In the genomic region with DNA sequence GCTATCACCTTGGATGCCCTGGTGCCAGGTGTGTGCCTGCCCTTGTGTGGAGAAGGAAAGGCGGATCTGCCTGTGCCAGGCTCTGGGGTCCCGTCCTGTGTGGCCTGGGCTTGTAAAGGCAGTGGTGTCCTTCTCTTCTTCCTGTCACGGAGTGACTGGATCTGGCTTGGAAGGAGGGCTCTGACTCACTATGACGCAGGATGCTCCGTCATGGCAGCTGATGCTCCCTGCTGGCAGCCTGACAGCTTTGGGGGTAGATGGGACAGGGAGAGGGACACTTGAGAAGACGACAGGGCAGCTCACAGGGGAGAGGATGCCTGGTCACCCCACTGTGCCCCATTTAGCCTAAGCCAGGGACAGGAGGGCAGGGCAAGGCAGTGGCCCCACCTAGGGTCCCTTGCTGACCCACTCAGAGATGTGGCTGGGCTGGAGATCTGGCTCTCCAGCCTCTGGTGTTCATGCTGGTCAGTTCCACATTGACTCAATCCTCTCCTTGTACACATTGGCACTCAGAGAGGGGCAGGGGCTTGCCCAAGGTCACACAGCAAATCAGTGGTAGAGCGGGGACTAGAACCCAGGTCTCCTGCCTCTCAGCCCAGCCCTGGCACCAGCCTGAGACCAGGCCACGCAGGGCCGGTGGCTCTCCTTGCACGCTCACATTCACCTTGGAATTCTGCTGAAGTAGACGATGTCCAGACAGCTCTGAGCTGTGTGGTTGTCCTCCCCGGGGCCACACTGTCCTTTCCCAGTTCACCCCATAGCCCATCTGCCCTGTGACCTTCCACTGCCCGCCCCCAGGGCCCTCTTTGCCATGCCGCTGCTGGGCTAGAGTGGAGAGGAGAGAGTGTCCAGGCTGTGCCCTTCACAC, we compare ENCODE assay signal across 11 cellular contexts. TPM values are rescaled to one million over a fixed set of nuclear protein-coding genes. Genes with fewer than 3 reads are reported as not detected.
DNase-seq lines count a peak whose midpoint lies in the region; ATAC-seq and TF ChIP-seq lines count a peak whose summit lies in the region.
"Had no signal": no experiment of that assay in that cellular context is flagged by ENCODE, and none has a peak within 500 bp of the region (broad histone marks: within the 10 kb centered on the region; RNA-seq: fewer than 3 reads in every experiment).

No MANE protein-coding gene starts in this region.

- H3K9me3 ChIP-seq in adrenal gland (replicated peaks in 1 of 3) = no peaks in the 10 kb centered on the region
- H3K9me3 ChIP-seq in right cardiac atrium (ENCODE audit: control insufficient read depth, low read length) = no peaks in the 10 kb centered on the region

- H3K4me3 ChIP-seq in adrenal gland = no peak overlapping the region
- H3K4me3 ChIP-seq in right cardiac atrium (ENCODE audit: low read length) = no peak overlapping the region

- H3K4me1 ChIP-seq in adrenal gland (replicated peaks in 1 of 2) = peaks cover 27 to 42% of the 10 kb centered on the region in 2 donors
- peaks cover 8% of the 10 kb centered on the region for H3K4me1 ChIP-seq in right cardiac atrium (ENCODE audit: control insufficient read depth, insufficient read depth, low read length)

- TF ChIP-seq CTCF in adrenal gland (IDR thresholded peaks at IDR 0.05) = no peak

- intact Hi-C loops in adrenal gland (cut with DNase I) = no loop called here
- intact Hi-C loops in right cardiac atrium (cut with DNase I) = loop anchor here in 3 of 4 donors (5.0 to 10.0 kb wide), 3 partner anchors 279 to 289 kb away; partner anchors contain the start of genes FBXO42 (in 1 of the 3) and SZRD1 (in 1 of the 3)

- DNase-seq in A172 (ENCODE audit: low spot score) = peak; percentile 90
- peak; percentile 90 for DNase-seq in HCEC 1CT
- DNase-seq in adrenal gland = peak; percentile 95 to 97 (median 97)
- peak; percentile 68 to 80 (median 76) for DNase-seq in right cardiac atrium
- no peak for DNase-seq in activated CD4-positive, CD25-positive, alpha-beta regulatory T cell treated with anti-CD3 and anti-CD28 coated beads, Interleukin-2, amount 50 U/mL, for 72 hours
- DNase-seq in NCI-H2227 (lab: John Stamatoyannopoulos, UW; ENCODE audit: unreplicated experiment) = no peak
- DNase-seq: CD4-positive, alpha-beta memory T cell had no signal

- WGBS in adrenal gland, 4 donors = 33 to 78% (median 41%) methylated on average over 4 to 14 of the region's 14 CpGs
- WGBS in right cardiac atrium = 72% methylated on average over 14 of the region's 14 CpGs

- H3K36me3 ChIP-seq in adrenal gland (replicated peaks in 1 of 2) = no peaks in the 10 kb centered on the region

- ATAC-seq in right cardiac atrium (peak; percentile 2 to 50), HG03565 (IDR thresholded peaks at IDR 0.05; ENCODE audit: unreplicated experiment) (no peak), GM21515 (IDR thresholded peaks at IDR 0.05; ENCODE audit: unreplicated experiment) (no peak)

- H3K27me3 ChIP-seq in adrenal gland (no peaks in the 10 kb centered on the region), right cardiac atrium (ENCODE audit: control insufficient read depth, insufficient read depth) (no peaks in the 10 kb centered on the region)

- H3K27ac ChIP-seq in adrenal gland (peak overlapping the region; percentile 84 to 99 (median 94)), right cardiac atrium (ENCODE audit: low read length) (peak overlapping the region; percentile 78)

- peak; percentile 51 to 97 for TF ChIP-seq POLR2A in adrenal gland (IDR thresholded peaks at IDR 0.05)

RNA-seq across cellular contexts. Expression of gene FAM131C, which starts 2.8 kb away (rescaled TPM):
- total RNA-seq in A172 (2014; rRNA removed; shearing (Covaris generic)) = 1.1 and 1.8 TPM in 2 replicates
- total RNA-seq in adrenal gland = 10 to 100 TPM in 2 of 8 donors, 1 to 10 TPM in 6; 3.4 to 12.0 (median 7.7) TPM
- 1 to 10 TPM; 3.0 to 5.0 (median 3.8) TPM for polyA plus RNA-seq in adrenal gland
- total RNA-seq in right cardiac atrium = 1 to 10 TPM; 2.6 to 6.1 (median 4.5) TPM
- polyA plus RNA-seq in right cardiac atrium = 11.5 TPM
- total RNA-seq: CD4-positive, alpha-beta memory T cell had no signal

RNA-seq across cellular contexts. Expression of gene CLCNKB, which starts 32.7 kb away (rescaled TPM):
- not detected in 2 replicates for total RNA-seq in A172 (2014; rRNA removed; shearing (Covaris generic))
- total RNA-seq in adrenal gland (1 to 10 TPM in 7 of 8 donors, under 1 TPM in 1; 0.69 to 9.9 (median 2.9) TPM), right cardiac atrium (1 to 10 TPM; 1.9 to 4.7 (median 4.1) TPM)
- polyA plus RNA-seq in adrenal gland (1 to 10 TPM in 2 of 3 donors, under 1 TPM in 1; 0.88 to 4.4 (median 2.4) TPM), right cardiac atrium (3.4 TPM)
- total RNA-seq: CD4-positive, alpha-beta memory T cell; T-helper 1 cell treated with Interleukin-12 subunit alpha and Interleukin-12 subunit beta and Interleukin-4 antibody, amounts not matched to agents 30 ng/mL and 1 ng/mL, for 36 hours had no signal
- polyA plus RNA-seq: CD4-positive, alpha-beta memory T cell; neural cell had no signal

RNA-seq across cellular contexts. Expression of gene CLCNKA, which starts 54.4 kb away (rescaled TPM):
- not detected in 2 replicates for total RNA-seq in A172 (2014; rRNA removed; shearing (Covaris generic))
- total RNA-seq in adrenal gland = 1 to 10 TPM in 5 of 8 donors, under 1 TPM in 3; 0.18 to 4.9 (median 1.7) TPM
- 10 to 100 TPM in 1 of 3 donors, 1 to 10 TPM in 2; 1.5 to 52.5 (median 8.2) TPM for polyA plus RNA-seq in adrenal gland
- total RNA-seq in right cardiac atrium = under 1 TPM; 0.31 to 0.93 (median 0.64) TPM
- polyA plus RNA-seq in right cardiac atrium = 0.52 TPM
- total RNA-seq: CD4-positive, alpha-beta memory T cell; T-helper 1 cell treated with Interleukin-12 subunit alpha and Interleukin-12 subunit beta and Interleukin-4 antibody, amounts not matched to agents 30 ng/mL and 1 ng/mL, for 36 hours had no signal
- polyA plus RNA-seq: CD4-positive, alpha-beta memory T cell; neural cell had no signal

RNA-seq across cellular contexts. Expression of gene HSPB7, which starts 58.4 kb away (rescaled TPM):
- not detected in 2 replicates for total RNA-seq in A172 (2014; rRNA removed; shearing (Covaris generic))
- total RNA-seq in adrenal gland (100 to 1,000 TPM in 4 of 8 donors, 10 to 100 TPM in 4; 13.4 to 633 (median 92.8) TPM), right cardiac atrium (1,000 to 10,000 TPM; 2,213 to 3,018 (median 2,419) TPM)
- polyA plus RNA-seq in adrenal gland (100 to 1,000 TPM in 1 of 3 donors, 10 to 100 TPM in 2; 52.7 to 488 (median 90.1) TPM), right cardiac atrium (3,985 TPM)
- total RNA-seq: CD4-positive, alpha-beta memory T cell; T-helper 1 cell treated with Interleukin-12 subunit alpha and Interleukin-12 subunit beta and Interleukin-4 antibody, amounts not matched to agents 30 ng/mL and 1 ng/mL, for 36 hours had no signal
- polyA plus RNA-seq: CD4-positive, alpha-beta memory T cell; neural cell had no signal

Comparison
In these comparisons a context has a peak if more than half of its experiments do, and no peak if none do; other contexts are left out.
1. DNase-seq: peak in A172 (single experiment), HCEC 1CT (single experiment), adrenal gland (7 of 7) and right cardiac atrium (3 of 3); none in activated CD4-positive, CD25-positive, alpha-beta regulatory T cell treated with anti-CD3 and anti-CD28 coated beads, Interleukin-2, amount 50 U/mL, for 72 hours (single experiment) and NCI-H2227 (single experiment).
2. ATAC-seq: peak in right cardiac atrium (2 of 2); none in HG03565 (single experiment) and GM21515 (single experiment).
3. intact Hi-C loops: an anchor here in right cardiac atrium (5.0 to 10.0 kb wide); none called in adrenal gland.